Comparison of ENCODE assay signal across 22 cellular contexts in genomic region chr6:3656076-3656475, GRCh38.
"Had no signal": no experiment of that assay in that cellular context is flagged by ENCODE, and none has a peak within 500 bp of the region (broad histone marks: within the 10 kb centered on the region; RNA-seq: fewer than 3 reads in every experiment).

No MANE protein-coding gene starts in this region.

- H3K27ac Mint-ChIP-seq: endodermal cell, mesothelial cell of epicardium had no signal

- ATAC-seq: esophagus mucosa, gastrocnemius medialis, heart right ventricle, left cardiac atrium, left lung, left ventricle myocardium superior, lower lobe of right lung, mucosa of descending colon had no signal

- H3K36me3 Mint-ChIP-seq: mesothelial cell of epicardium had no signal

- H3K4me1 Mint-ChIP-seq: mesothelial cell of epicardium had no signal

- H3K4me1 ChIP-seq: esophagus squamous epithelium, gastrocnemius medialis, heart right ventricle, left lung, lower lobe of right lung had no signal

- H3K36me3 ChIP-seq: esophagus squamous epithelium, gastrocnemius medialis, heart right ventricle, left lung, lower lobe of right lung had no signal

- DNase-seq: dermis blood vessel endothelial cell; dorsolateral prefrontal cortex; effector CD4-positive, alpha-beta T cell; effector memory CD4-positive, alpha-beta T cell; endodermal cell; erythroblast; esophagus squamous epithelium; foreskin fibroblast; foreskin melanocyte; gastrocnemius medialis; heart right ventricle; hippocampal formation; left cardiac atrium; left lung; left ventricle myocardium superior; lower lobe of right lung; mesenchymal stem cell; mucosa of descending colon had no signal

- H3K27ac ChIP-seq: coronary artery, epithelial cell of prostate, esophagus squamous epithelium, gastrocnemius medialis, heart right ventricle, left lung, lower lobe of right lung had no signal

- H3K9me3 ChIP-seq: esophagus squamous epithelium, gastrocnemius medialis, heart right ventricle, left lung, lower lobe of right lung, mucosa of descending colon had no signal

- H3K4me3 Mint-ChIP-seq: endodermal cell, mesothelial cell of epicardium had no signal

- H3K27me3 ChIP-seq: dorsolateral prefrontal cortex, esophagus squamous epithelium, gastrocnemius medialis, left lung had no signal

- H3K4me3 ChIP-seq: coronary artery, dorsolateral prefrontal cortex, esophagus squamous epithelium, gastrocnemius medialis, heart right ventricle, left lung, lower lobe of right lung, mucosa of descending colon had no signal
